8 cellular contexts compared by ENCODE assay signal in the genomic region with DNA sequence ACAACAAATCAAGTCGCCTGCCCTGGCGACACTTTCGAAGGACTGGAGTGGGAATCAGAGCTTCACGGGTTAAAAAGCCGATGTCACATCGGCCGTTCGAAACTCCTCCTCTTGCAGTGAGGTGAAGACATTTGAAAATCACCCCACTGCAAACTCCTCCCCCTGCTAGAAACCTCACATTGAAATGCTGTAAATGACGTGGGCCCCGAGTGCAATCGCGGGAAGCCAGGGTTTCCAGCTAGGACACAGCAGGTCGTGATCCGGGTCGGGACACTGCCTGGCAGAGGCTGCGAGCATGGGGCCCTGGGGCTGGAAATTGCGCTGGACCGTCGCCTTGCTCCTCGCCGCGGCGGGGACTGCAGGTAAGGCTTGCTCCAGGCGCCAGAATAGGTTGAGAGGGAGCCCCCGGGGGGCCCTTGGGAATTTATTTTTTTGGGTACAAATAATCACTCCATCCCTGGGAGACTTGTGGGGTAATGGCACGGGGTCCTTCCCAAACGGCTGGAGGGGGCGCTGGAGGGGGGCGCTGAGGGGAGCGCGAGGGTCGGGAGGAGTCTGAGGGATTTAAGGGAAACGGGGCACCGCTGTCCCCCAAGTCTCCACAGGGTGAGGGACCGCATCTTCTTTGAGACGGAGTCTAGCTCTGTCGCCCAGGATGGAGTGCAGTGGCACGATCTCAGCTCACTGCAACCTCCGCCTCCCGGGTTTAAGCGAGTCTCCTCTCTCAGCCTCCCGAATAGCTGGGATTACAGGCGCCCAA. TPM values are rescaled to one million over a fixed set of nuclear protein-coding genes. Genes with fewer than 3 reads are reported as not detected.
DNase-seq lines count a peak whose midpoint lies in the region; ATAC-seq and TF ChIP-seq lines count a peak whose summit lies in the region.

A gene (plus strand): TSS at position 210 of the 760 bp plus-strand sequence. CDS start 86 bp downstream, at position 296.

- peak within 1 kb of the TSS; percentile 41 for H3K27ac Mint-ChIP-seq in activated B cell treated with CpG ODN at 0.5 μM for 24 hours

- peaks cover 15% of the 10 kb centered on the region for H3K27me3 Mint-ChIP-seq in activated B cell treated with CpG ODN at 0.5 μM for 24 hours

- dilution Hi-C loops in mammary epithelial cell (cut with HindIII; ENCODE audit: low sequenced_read_pairs): loop anchor here (10.0 kb wide), 1 partner anchor 65 kb away; no protein-coding TSS in a partner anchor

- WGBS in mammary epithelial cell (ENCODE audit: low coverage, missing lambda C conversion rate): 1% methylated on average over 19 of the region's 43 CpGs

- in situ Hi-C loops in mammary epithelial cell (cut with MboI; ENCODE audit: low sequenced_read_pairs in 2 of 2): loop anchor here in 1 of 2 donors (5.0 to 10.0 kb wide), 2 partner anchors 52 to 155 kb away; no protein-coding TSS in a partner anchor

- H3K4me3 ChIP-seq in BLaER1: peak within 1 kb of the TSS; percentile 87
- peak within 1 kb of the TSS; percentile 95 for H3K4me3 ChIP-seq in H7 (ENCODE audit: insufficient read depth, low read depth, low read length)
- peak within 1 kb of the TSS; percentile 85 to 89 (median 87) for H3K4me3 ChIP-seq in mammary epithelial cell (replicated peaks in 1 of 3; ENCODE audit: insufficient read depth in 1 of 3, low read depth in 2 of 3, low read length in 3 of 3)
- peak within 1 kb of the TSS; percentile 85 for H3K4me3 ChIP-seq in iPS-20b (ENCODE audit: low read length)
- H3K4me3 ChIP-seq in skeletal muscle satellite cell (ENCODE audit: low read length): peak within 1 kb of the TSS; percentile 84

- peaks cover 52% of the 10 kb centered on the region for H3K79me2 ChIP-seq in mammary epithelial cell (ENCODE audit: insufficient read depth, low read length)

- DNase-seq in H7 (peak; percentile 88), NCI-H2227 treated with DMSO at 0.1 percent for 48 hours (lab: John Stamatoyannopoulos, UW) (peak; percentile 79), activated B cell treated with CpG ODN at 0.5 μM for 24 hours (peak; percentile 32), mammary epithelial cell (peak; percentile 95)

- peak within 1 kb of the TSS; percentile 84 for H3K4me2 ChIP-seq in BLaER1
- peak within 1 kb of the TSS; percentile 89 for H3K4me2 ChIP-seq in mammary epithelial cell (ENCODE audit: insufficient read depth, low read depth, low read length)
- H3K4me2 ChIP-seq in skeletal muscle satellite cell (ENCODE audit: low read length): peak within 1 kb of the TSS; percentile 73

- peaks cover 32% of the 10 kb centered on the region for H3K4me1 Mint-ChIP-seq in activated B cell treated with CpG ODN at 0.5 μM for 24 hours

- H3K4me3 Mint-ChIP-seq in activated B cell treated with CpG ODN at 0.5 μM for 24 hours: peak within 1 kb of the TSS; percentile 78

- H3K9ac ChIP-seq in BLaER1: peak within 1 kb of the TSS; percentile 95
- H3K9ac ChIP-seq in mammary epithelial cell (ENCODE audit: insufficient read depth, low read length): peak within 1 kb of the TSS; percentile 96
- peak within 1 kb of the TSS; percentile 97 for H3K9ac ChIP-seq in iPS-20b (ENCODE audit: low read depth, low read length)
- H3K9ac ChIP-seq in skeletal muscle satellite cell (ENCODE audit: low read depth, low read length): peak within 1 kb of the TSS; percentile 96

- intact Hi-C loops in activated B cell treated with CpG ODN at 0.5 μM for 24 hours (cut with micrococcal nuclease) (loop anchor here (1.0 to 10.0 kb wide), 2 partner anchors 40 to 855 kb away; a partner anchor contains a TSS), mammary epithelial cell (cut with micrococcal nuclease) (loop anchor here (1.0 to 10.0 kb wide), 3 partner anchors 53 to 215 kb away; a partner anchor contains a TSS)

- H3K4me1 ChIP-seq in BLaER1: peaks cover 82% of the 10 kb centered on the region
- H3K4me1 ChIP-seq in mammary epithelial cell (ENCODE audit: insufficient read depth, low read length): peaks cover 33% of the 10 kb centered on the region
- H3K4me1 ChIP-seq in iPS-20b (ENCODE audit: insufficient read depth, low read length): peaks cover 13% of the 10 kb centered on the region
- peaks cover 47% of the 10 kb centered on the region for H3K4me1 ChIP-seq in skeletal muscle satellite cell (ENCODE audit: control insufficient read depth, insufficient read depth, low read length)

- H4K20me1 ChIP-seq in BLaER1 (peaks cover 40% of the 10 kb centered on the region), mammary epithelial cell (ENCODE audit: insufficient read depth, low read length) (no peaks in the 10 kb centered on the region)

- ATAC-seq in activated B cell treated with CpG ODN at 0.5 μM for 24 hours (ENCODE audit: low read depth): peak; percentile 29
- no peak for ATAC-seq in HG02798 (IDR thresholded peaks at IDR 0.05; ENCODE audit: poor library complexity, unreplicated experiment)

- CTCF ChIA-PET in activated B cell treated with CpG ODN at 0.5 μM for 24 hours (lab: Charles Lee): interaction anchor here (0.7 kb wide), 1 partner anchor 866 kb away, joined by 3 read pairs; no protein-coding TSS in a partner anchor
- CTCF ChIA-PET in mammary epithelial cell (lab: Charles Lee; ENCODE audit: low non-redundant PET): interaction anchor here (0.7 kb wide), 1 partner anchor 54 kb away, joined by 3 read pairs; no protein-coding TSS in a partner anchor

- TSS peak; percentile 21 for BruUV-seq in mammary epithelial cell (replicated peaks; lab: Mats Ljungman, UMichigan)

- peaks cover 3% of the 10 kb centered on the region for H3K36me3 Mint-ChIP-seq in activated B cell treated with CpG ODN at 0.5 μM for 24 hours (ENCODE audit: low read depth)

- no peaks in the 10 kb centered on the region for H3K27me3 ChIP-seq in BLaER1
- no peaks in the 10 kb centered on the region for H3K27me3 ChIP-seq in H7 (ENCODE audit: control insufficient read depth, insufficient read depth, low read length)
- H3K27me3 ChIP-seq in mammary epithelial cell (ENCODE audit: insufficient read depth, low read length): no peaks in the 10 kb centered on the region
- no peaks in the 10 kb centered on the region for H3K27me3 ChIP-seq in iPS-20b (ENCODE audit: insufficient read depth, low read length)
- no peaks in the 10 kb centered on the region for H3K27me3 ChIP-seq in skeletal muscle satellite cell (ENCODE audit: control insufficient read depth, insufficient read depth, low read length)

- POLR2A ChIA-PET in activated B cell treated with CpG ODN at 0.5 μM for 24 hours (lab: Charles Lee): interaction anchor here (0.6 to 1.1 kb wide), 4 partner anchors 41 to 894 kb away, joined by 3 to 5 read pairs (median 4); a partner anchor contains a TSS

- peak within 1 kb of the TSS; percentile 40 for H2AFZ ChIP-seq in mammary epithelial cell (ENCODE audit: low read depth, low read length)

- TF ChIP-seq CTCF in activated B cell treated with CpG ODN at 0.5 μM for 24 hours (IDR thresholded peaks at IDR 0.05) (no peak), mammary epithelial cell (conservative IDR thresholded peaks at IDR 0.05 in 1 of 2, IDR thresholded peaks at IDR 0.05 in 1 of 2; ENCODE audit: extremely low read depth in 1 of 2, insufficient read depth in 1 of 2, low read depth in 1 of 2, low read length in 2 of 2) (no peak)

- H3K36me3 ChIP-seq in BLaER1 (peaks cover 27% of the 10 kb centered on the region), H7 (replicated peaks; ENCODE audit: control insufficient read depth, insufficient read depth, low read length) (peaks cover 12% of the 10 kb centered on the region), mammary epithelial cell (ENCODE audit: insufficient read depth, low read length) (peaks cover 12% of the 10 kb centered on the region), iPS-20b (ENCODE audit: insufficient read depth, low read depth, low read length) (peaks cover 36% of the 10 kb centered on the region), skeletal muscle satellite cell (ENCODE audit: insufficient read depth, low read length) (peaks cover 12% of the 10 kb centered on the region)

- H3K9me3 ChIP-seq in BLaER1 (no peaks in the 10 kb centered on the region), mammary epithelial cell (replicated peaks; ENCODE audit: insufficient read depth, low read length) (no peaks in the 10 kb centered on the region), iPS-20b (ENCODE audit: insufficient read depth, low read depth, low read length) (no peaks in the 10 kb centered on the region), skeletal muscle satellite cell (replicated peaks; ENCODE audit: low read length) (no peaks in the 10 kb centered on the region)

- peak within 1 kb of the TSS; percentile 95 for H3K27ac ChIP-seq in BLaER1
- H3K27ac ChIP-seq in mammary epithelial cell (ENCODE audit: insufficient read depth, low read depth, low read length): peak within 1 kb of the TSS; percentile 100
- H3K27ac ChIP-seq in iPS-20b (ENCODE audit: low read length): peak within 1 kb of the TSS; percentile 92

- H3K9me3 Mint-ChIP-seq in activated B cell treated with CpG ODN at 0.5 μM for 24 hours: no peaks in the 10 kb centered on the region

RNA-seq across cellular contexts. Expression of the gene that starts here (rescaled TPM):
- total RNA-seq in H7 (2014; rRNA removed; shearing (Covaris generic)): 144 and 158 TPM in 2 replicates
- 20.9 and 24.1 TPM in 2 replicates for total RNA-seq in activated B cell treated with CpG ODN at 0.5 μM for 24 hours
- 100 to 1,000 TPM; 250 to 288 TPM for total RNA-seq in mammary epithelial cell
- polyA plus RNA-seq in mammary epithelial cell: 259 TPM
- polyA minus RNA-seq in mammary epithelial cell: 470 TPM
- total RNA-seq in skeletal muscle satellite cell (2012; rRNA removed): 85.8 and 177 TPM in 2 replicates

Comparison
In these comparisons a context has a peak if more than half of its experiments do, and no peak if none do; other contexts are left out.
1. DNase-seq: peak in every context shown above with its lines; median percentile 95 in mammary epithelial cell; 88 in H7; 79 in NCI-H2227 treated with DMSO at 0.1 percent for 48 hours; 32 in activated B cell treated with CpG ODN at 0.5 μM for 24 hours.